In genomic region chr15:66486887-66487286, GRCh38 we compare ENCODE assay signal across 19 cellular contexts. TPM values are rescaled to one million over a fixed set of nuclear protein-coding genes. Genes with fewer than 3 reads are reported as not detected.
DNase-seq lines count a peak whose midpoint lies in the region; ATAC-seq and TF ChIP-seq lines count a peak whose summit lies in the region.
"Had no signal": no experiment of that assay in that cellular context is flagged by ENCODE, and none has a peak within 500 bp of the region (broad histone marks: within the 10 kb centered on the region; RNA-seq: fewer than 3 reads in every experiment).

No MANE protein-coding gene starts in this region.

- H3K9me3 ChIP-seq in right lobe of liver: no peaks in the 10 kb centered on the region
- H3K9me3 ChIP-seq: BE2C had no signal

- H3K4me1 Mint-ChIP-seq in effector memory CD8-positive, alpha-beta T cell (ENCODE audit: low read depth in 2 of 2): peaks cover 0 to 6% of the 10 kb centered on the region in 2 donors
- H3K4me1 Mint-ChIP-seq: H9 had no signal

- peak overlapping the region in 2 of 3 donors; percentile 33 to 43 for H3K4me3 ChIP-seq in right lobe of liver
- H3K4me3 ChIP-seq: GM12878 had no signal

- H3K27ac Mint-ChIP-seq in activated naive CD4-positive, alpha-beta T cell treated with anti-CD3 and anti-CD28 coated beads, Interleukin-2, amount 50 U/mL, for 72 hours: peak overlapping the region; percentile 29 to 53
- peak overlapping the region; percentile 10 to 72 for H3K27ac Mint-ChIP-seq in effector memory CD8-positive, alpha-beta T cell

- intact Hi-C loops in right lobe of liver (cut with DNase I): no loop called here

- peaks cover 4 to 5% of the 10 kb centered on the region in 2 donors for H3K36me3 Mint-ChIP-seq in activated naive CD4-positive, alpha-beta T cell treated with anti-CD3 and anti-CD28 coated beads, Interleukin-2, amount 50 U/mL, for 72 hours
- H3K36me3 Mint-ChIP-seq in effector memory CD8-positive, alpha-beta T cell (ENCODE audit: insufficient read depth): peaks cover 43% of the 10 kb centered on the region

- TF ChIP-seq POLR2A in right lobe of liver (IDR thresholded peaks at IDR 0.05): no peak

- peaks cover 0 to 23% (median 8%) of the 10 kb centered on the region in 4 donors for H3K36me3 ChIP-seq in right lobe of liver

- no peak for ATAC-seq in activated naive CD4-positive, alpha-beta T cell treated with anti-CD3 and anti-CD28 coated beads, Interleukin-2, amount 50 U/mL, for 72 hours
- no peak for ATAC-seq in effector memory CD8-positive, alpha-beta T cell (replicated peaks)
- peak; percentile 15 to 61 (median 56) for ATAC-seq in right lobe of liver
- ATAC-seq in GM18517 (IDR thresholded peaks at IDR 0.05; ENCODE audit: unreplicated experiment): no peak
- ATAC-seq in GM21737 (IDR thresholded peaks at IDR 0.05; ENCODE audit: unreplicated experiment): no peak
- ATAC-seq: GM12878 had no signal

- TF ChIP-seq CTCF in right lobe of liver (IDR thresholded peaks at IDR 0.05): no peak

- WGBS in right lobe of liver (ENCODE audit: insufficient coverage, low coverage, low lambda C conversion rate, missing lambda C conversion rate): 26% methylated on average over 3 of the region's 3 CpGs

- H3K4me3 Mint-ChIP-seq in effector memory CD8-positive, alpha-beta T cell: no peak overlapping the region
- H3K4me3 Mint-ChIP-seq: CD4-positive, CD25-positive, alpha-beta regulatory T cell; CD8-positive, alpha-beta memory T cell; H9 had no signal

- H3K27me3 Mint-ChIP-seq in effector memory CD8-positive, alpha-beta T cell: no peaks in the 10 kb centered on the region
- H3K27me3 Mint-ChIP-seq: CD4-positive, CD25-positive, alpha-beta regulatory T cell had no signal

- H3K27me3 ChIP-seq in right lobe of liver: no peaks in the 10 kb centered on the region
- H3K27me3 ChIP-seq: BE2C had no signal

- H3K27ac ChIP-seq in right lobe of liver: peak overlapping the region in 2 of 3 donors; percentile 49 to 89

- H3K4me1 ChIP-seq in right lobe of liver: peaks cover 0 to 82% (median 35%) of the 10 kb centered on the region in 4 donors
- H3K4me1 ChIP-seq: BE2C had no signal

- no peaks in the 10 kb centered on the region for H3K9me3 Mint-ChIP-seq in activated naive CD4-positive, alpha-beta T cell treated with anti-CD3 and anti-CD28 coated beads, Interleukin-2, amount 50 U/mL, for 72 hours
- no peaks in the 10 kb centered on the region for H3K9me3 Mint-ChIP-seq in effector memory CD8-positive, alpha-beta T cell
- H3K9me3 Mint-ChIP-seq: CD4-positive, CD25-positive, alpha-beta regulatory T cell; CD8-positive, alpha-beta memory T cell; H9 had no signal

- no peak for DNase-seq in activated naive CD4-positive, alpha-beta T cell treated with anti-CD3 and anti-CD28 coated beads, Interleukin-2, amount 50 U/mL, for 72 hours (ENCODE audit: low spot score in 2 of 2)
- DNase-seq in activated naive CD4-positive, alpha-beta T cell treated with Interleukin-2 at 50 U/mL for 16 hours: no peak
- no peak for DNase-seq in effector memory CD8-positive, alpha-beta T cell
- DNase-seq in right lobe of liver: peak in 2 of 3 donors; percentile 71 to 86
- DNase-seq in stimulated activated naive CD4-positive, alpha-beta T cell (lab: John Stamatoyannopoulos, UW): no peak
- DNase-seq: ACHN; BE2C; C1 segment of cervical spinal cord; CD4-positive, CD25-positive, alpha-beta regulatory T cell; CD8-positive, alpha-beta memory T cell; COR-L47; DMS 273 treated with DMSO at 0.1 percent for 48 hours; DMS53; DND-41; EL; H9 had no signal

RNA-seq across cellular contexts. Expression of gene SNAPC5, which starts 10.7 kb away (rescaled TPM):
- 10 to 100 TPM; 18.9 to 27.7 TPM for total RNA-seq in activated naive CD4-positive, alpha-beta T cell treated with anti-CD3 and anti-CD28 coated beads, Interleukin-2, amount 50 U/mL, for 72 hours
- total RNA-seq in right lobe of liver: 10 to 100 TPM; 11.8 to 23.1 (median 16.2) TPM

RNA-seq across cellular contexts. Expression of gene RPL4, which starts 17.8 kb away (rescaled TPM):
- 1,000 to 10,000 TPM; 3,813 to 4,802 TPM for total RNA-seq in activated naive CD4-positive, alpha-beta T cell treated with anti-CD3 and anti-CD28 coated beads, Interleukin-2, amount 50 U/mL, for 72 hours
- 1,000 to 10,000 TPM in 2 of 6 experiments, 100 to 1,000 TPM in 4; 643 to 1,390 (median 819) TPM for total RNA-seq in right lobe of liver

RNA-seq across cellular contexts. Expression of gene ZWILCH, which starts 18.2 kb away (rescaled TPM):
- total RNA-seq in activated naive CD4-positive, alpha-beta T cell treated with anti-CD3 and anti-CD28 coated beads, Interleukin-2, amount 50 U/mL, for 72 hours: 10 to 100 TPM; 28.1 to 40.9 TPM
- total RNA-seq in right lobe of liver: 1 to 10 TPM; 1.1 to 4.9 (median 2.5) TPM

Comparison
In these comparisons a context has a peak if more than half of its experiments do, and no peak if none do; other contexts are left out.
1. ATAC-seq: peak in right lobe of liver (4 of 4); none in activated naive CD4-positive, alpha-beta T cell treated with anti-CD3 and anti-CD28 coated beads, Interleukin-2, amount 50 U/mL, for 72 hours (0 of 2), effector memory CD8-positive, alpha-beta T cell (single experiment), GM18517 (single experiment) and GM21737 (single experiment).
2. DNase-seq: peak in right lobe of liver (2 of 3); none in activated naive CD4-positive, alpha-beta T cell treated with anti-CD3 and anti-CD28 coated beads, Interleukin-2, amount 50 U/mL, for 72 hours (0 of 2), activated naive CD4-positive, alpha-beta T cell treated with Interleukin-2 at 50 U/mL for 16 hours (single experiment), effector memory CD8-positive, alpha-beta T cell (0 of 3) and stimulated activated naive CD4-positive, alpha-beta T cell (0 of 6).
3. RNA of gene ZWILCH, which starts 18.2 kb away (total RNA-seq): 28.1 to 40.9 TPM in activated naive CD4-positive, alpha-beta T cell treated with anti-CD3 and anti-CD28 coated beads, Interleukin-2, amount 50 U/mL, for 72 hours; 1.1 to 4.9 TPM in right lobe of liver; every median in the first group is over 4 times any median in the second.